29 cellular contexts compared by ENCODE assay signal in the genomic region with DNA sequence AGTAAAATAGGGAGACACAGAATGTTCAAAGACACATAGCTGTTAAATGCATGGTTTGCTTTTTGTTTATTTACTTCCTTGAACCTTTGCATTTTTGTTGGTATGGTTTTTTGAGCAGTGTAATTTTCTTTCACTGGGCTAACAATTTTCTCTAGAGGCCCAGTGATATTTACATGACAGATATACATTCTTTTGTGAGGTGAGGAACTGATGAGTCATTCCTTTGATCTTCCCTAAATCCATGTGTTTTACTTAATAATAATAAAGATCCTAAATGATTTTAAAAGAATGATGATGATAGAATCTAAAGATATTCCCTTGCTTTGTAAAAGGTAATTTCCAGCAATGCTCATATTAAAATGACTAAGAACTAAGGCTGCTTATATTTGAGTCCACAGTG.
"Had no signal": no experiment of that assay in that cellular context is flagged by ENCODE, and none has a peak within 500 bp of the region (broad histone marks: within the 10 kb centered on the region; RNA-seq: fewer than 3 reads in every experiment).

No MANE protein-coding gene starts in this region.

- H3K27ac Mint-ChIP-seq: activated CD4-positive, alpha-beta T cell treated with anti-CD3 and anti-CD28 coated beads for 36 hours; activated CD8-positive, alpha-beta memory T cell treated with anti-CD3 and anti-CD28 coated beads, Interleukin-2, amount 10 ng/mL, durations not matched to agents 7 days and 5 days; activated CD8-positive, alpha-beta T cell treated with anti-CD3 and anti-CD28 coated beads, Interleukin-2, amount 10 ng/mL, durations not matched to agents 7 days and 5 days; activated naive CD4-positive, alpha-beta T cell treated with anti-CD3 and anti-CD28 coated beads, Interleukin-2, amount 50 U/mL, for 24 hours; activated naive CD8-positive, alpha-beta T cell treated with anti-CD3 and anti-CD28 coated beads, Interleukin-2, amount 50 U/mL, for 24 hours; activated T-helper 2 cell treated with anti-CD3 and anti-CD28 coated beads, Interferon-gamma antibody, Interleukin-2, Interleukin-4, amounts not matched to agents 10 μg/mL and 5 μg/mL and 100 μg/mL, durations not matched to agents 14 hours and 24 hours and 36 hours; mesothelial cell of epicardium; naive B cell; nephron progenitor cell; progenitor cell of endocrine pancreas had no signal

- H3K4me3 ChIP-seq: gastroesophageal sphincter, hepatocyte, skin epidermis, testis, transverse colon, uterus had no signal

- H3K4me3 Mint-ChIP-seq: activated CD4-positive, alpha-beta T cell treated with anti-CD3 and anti-CD28 coated beads for 36 hours; activated CD8-positive, alpha-beta memory T cell treated with anti-CD3 and anti-CD28 coated beads, Interleukin-2, amount 10 ng/mL, durations not matched to agents 7 days and 5 days; activated CD8-positive, alpha-beta T cell treated with anti-CD3 and anti-CD28 coated beads, Interleukin-2, amount 10 ng/mL, durations not matched to agents 7 days and 5 days; activated naive CD4-positive, alpha-beta T cell treated with anti-CD3 and anti-CD28 coated beads, Interleukin-2, amount 50 U/mL, for 24 hours; activated naive CD8-positive, alpha-beta T cell treated with anti-CD3 and anti-CD28 coated beads, Interleukin-2, amount 50 U/mL, for 24 hours; mesothelial cell of epicardium; naive B cell; nephron progenitor cell had no signal

- H3K27ac ChIP-seq: gastroesophageal sphincter, hepatocyte, neutrophil, skin epidermis, testis, transverse colon, uterus had no signal

- H3K27me3 ChIP-seq: gastroesophageal sphincter, hepatocyte, testis, transverse colon, uterus had no signal

- DNase-seq: activated CD4-positive, alpha-beta T cell treated with anti-CD3 and anti-CD28 coated beads for 36 hours; activated CD4-positive, CD25-positive, alpha-beta regulatory T cell; activated CD8-positive, alpha-beta memory T cell treated with anti-CD3 and anti-CD28 coated beads, Interleukin-2, amount 10 ng/mL, durations not matched to agents 7 days and 5 days; activated CD8-positive, alpha-beta T cell treated with anti-CD3 and anti-CD28 coated beads, Interleukin-2, amount 10 ng/mL, durations not matched to agents 7 days and 5 days; activated naive CD8-positive, alpha-beta T cell treated with anti-CD3 and anti-CD28 coated beads, Interleukin-2, amount 50 U/mL, for 24 hours; activated T-cell treated with anti-CD3 and anti-CD28 coated beads, Interleukin-2, amount 50 U/mL, for 48 hours; amygdala; effector CD8-positive, alpha-beta T cell; erythroblast; left colon; naive B cell; nephron progenitor cell; stimulated activated CD4-positive, alpha-beta T cell treated with anti-CD3 and anti-CD28 coated beads, Interleukin-12 subunit alpha, Interleukin-12 subunit beta, amount 100 ng/mL, for 4 hours; stimulated activated CD4-positive, alpha-beta T cell treated with anti-CD3 and anti-CD28 coated beads, Interleukin-4, amount 100 ng/mL, for 1 hour; stimulated activated naive CD8-positive, alpha-beta T cell treated with anti-CD3 and anti-CD28 coated beads, Interleukin-15, Interleukin-2, amounts not matched to agents 100 U/mL and 50 U/mL, for 24 hours; testis; transverse colon; uterus had no signal

- ATAC-seq: activated CD4-positive, alpha-beta T cell treated with anti-CD3 and anti-CD28 coated beads for 36 hours; activated CD8-positive, alpha-beta memory T cell treated with anti-CD3 and anti-CD28 coated beads, Interleukin-2, amount 10 ng/mL, durations not matched to agents 7 days and 5 days; activated CD8-positive, alpha-beta T cell treated with anti-CD3 and anti-CD28 coated beads, Interleukin-2, amount 10 ng/mL, durations not matched to agents 7 days and 5 days; activated naive CD8-positive, alpha-beta T cell treated with anti-CD3 and anti-CD28 coated beads, Interleukin-2, amount 50 U/mL, for 24 hours; gastroesophageal sphincter; left colon; sciatic nerve; stimulated activated naive CD8-positive, alpha-beta T cell treated with anti-CD3 and anti-CD28 coated beads, Interleukin-15, Interleukin-2, amounts not matched to agents 100 U/mL and 50 U/mL, for 24 hours had no signal

- H3K9me3 ChIP-seq: gastroesophageal sphincter, neutrophil, testis, transverse colon, uterus had no signal

- H3K27me3 Mint-ChIP-seq: activated CD4-positive, alpha-beta T cell treated with anti-CD3 and anti-CD28 coated beads for 36 hours; activated naive CD4-positive, alpha-beta T cell treated with anti-CD3 and anti-CD28 coated beads, Interleukin-2, amount 50 U/mL, for 24 hours; progenitor cell of endocrine pancreas had no signal

- H3K4me2 ChIP-seq: hepatocyte had no signal

- H3K79me2 ChIP-seq: hepatocyte had no signal

- H3K36me3 ChIP-seq: gastroesophageal sphincter, neutrophil, transverse colon, uterus had no signal

- H3K36me3 Mint-ChIP-seq: activated CD8-positive, alpha-beta memory T cell treated with anti-CD3 and anti-CD28 coated beads, Interleukin-2, amount 10 ng/mL, durations not matched to agents 7 days and 5 days had no signal

- H3K4me1 ChIP-seq: testis, uterus had no signal

- FAIRE-seq: colon, keratinocyte had no signal

- H2AFZ ChIP-seq: hepatocyte had no signal
